Comparison of ENCODE assay signal across 1 cellular context in genomic region chr4:7075962-7076693, GRCh38.
TF ChIP-seq lines count a peak whose summit lies in the region.

No MANE protein-coding gene starts in this region.

TF ChIP-seq in IMR-90, 13 proteins besides CTCF, POLR2A, EP300 and RAD21:
- TF ChIP-seq RFX5 (IDR thresholded peaks at IDR 0.05; ENCODE audit: low read depth, low read length) (no peak), MAFK (IDR thresholded peaks at IDR 0.05; ENCODE audit: low read depth, low read length) (no peak), MXI1 (IDR thresholded peaks at IDR 0.05; ENCODE audit: borderline replicate concordance, low read depth, low read length) (no peak), NFE2L2 (IDR thresholded peaks at IDR 0.05; ENCODE audit: low read depth, low read length) (no peak), SMC3 (IDR thresholded peaks at IDR 0.05; ENCODE audit: low read depth, low read length) (no peak), CHD1 (IDR thresholded peaks at IDR 0.05; ENCODE audit: low read depth, low read length) (no peak), BHLHE40 (IDR thresholded peaks at IDR 0.05; ENCODE audit: low read depth, low read length) (no peak), USF2 (IDR thresholded peaks at IDR 0.05; ENCODE audit: low read depth, low read length) (no peak), ELK1 (IDR thresholded peaks at IDR 0.05; ENCODE audit: borderline replicate concordance, low read depth, low read length) (no peak), MAZ (IDR thresholded peaks at IDR 0.05; ENCODE audit: borderline replicate concordance, low read depth, low read length) (no peak), RCOR1 (IDR thresholded peaks at IDR 0.05; ENCODE audit: insufficient replicate concordance, low read length) (no peak), FOS (IDR thresholded peaks at IDR 0.05; ENCODE audit: low read depth, low read length) (no peak), CEBPB (IDR thresholded peaks at IDR 0.05; ENCODE audit: low read depth, low read length) (no peak)
